ENCODE assay signal across 16 cellular contexts in the genomic region with DNA sequence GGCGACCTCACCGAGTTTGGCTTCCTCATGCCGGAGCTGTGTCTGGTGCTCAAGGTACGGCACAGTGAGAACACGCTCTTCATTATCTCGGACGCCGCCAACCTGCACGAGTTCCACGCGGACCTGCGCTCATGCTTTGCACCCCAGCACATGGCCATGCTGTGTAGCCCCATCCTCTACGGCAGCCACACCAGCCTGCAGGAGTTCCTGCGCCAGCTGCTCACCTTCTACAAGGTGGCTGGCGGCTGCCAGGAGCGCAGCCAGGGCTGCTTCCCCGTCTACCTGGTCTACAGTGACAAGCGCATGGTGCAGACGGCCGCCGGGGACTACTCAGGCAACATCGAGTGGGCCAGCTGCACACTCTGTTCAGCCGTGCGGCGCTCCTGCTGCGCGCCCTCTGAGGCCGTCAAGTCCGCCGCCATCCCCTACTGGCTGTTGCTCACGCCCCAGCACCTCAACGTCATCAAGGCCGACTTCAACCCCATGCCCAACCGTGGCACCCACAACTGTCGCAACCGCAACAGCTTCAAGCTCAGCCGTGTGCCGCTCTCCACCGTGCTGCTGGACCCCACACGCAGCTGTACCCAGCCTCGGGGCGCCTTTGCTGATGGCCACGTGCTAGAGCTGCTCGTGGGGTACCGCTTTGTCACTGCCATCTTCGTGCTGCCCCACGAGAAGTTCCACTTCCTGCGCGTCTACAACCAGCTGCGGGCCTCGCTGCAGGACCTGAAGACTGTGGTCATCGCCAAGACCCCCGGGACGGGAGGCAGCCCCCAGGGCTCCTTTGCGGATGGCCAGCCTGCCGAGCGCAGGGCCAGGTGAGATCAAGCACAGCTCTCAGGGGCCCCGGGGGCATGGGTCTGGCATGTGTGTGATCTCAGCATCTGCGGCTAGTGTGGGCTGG. TPM values are rescaled to one million over a fixed set of nuclear protein-coding genes. Genes with fewer than 3 reads are reported as not detected.
DNase-seq lines count a peak whose midpoint lies in the region; ATAC-seq and TF ChIP-seq lines count a peak whose summit lies in the region.
"Had no signal": no experiment of that assay in that cellular context is flagged by ENCODE, and none has a peak within 500 bp of the region (broad histone marks: within the 10 kb centered on the region; RNA-seq: fewer than 3 reads in every experiment).

No MANE protein-coding gene starts in this region.

- H2AFZ ChIP-seq in DND-41 (ENCODE audit: low read depth, low read length): no peak overlapping the region

- TF ChIP-seq POLR2A in erythroblast (IDR thresholded peaks at IDR 0.05; ENCODE audit: low read length): no peak

- peaks cover 47% of the 10 kb centered on the region for H3K36me3 Mint-ChIP-seq in endothelial cell (ENCODE audit: low read depth, unreplicated experiment)

- ATAC-seq in DND-41 (ENCODE audit: insufficient read depth, low read depth) (0 out of 3 replicates have a peak, but pooled peaks have one; percentile 7), HG03442 (IDR thresholded peaks at IDR 0.05; ENCODE audit: unreplicated experiment) (no peak)
- ATAC-seq: PC-3 had no signal

- peaks cover 46% of the 10 kb centered on the region for H3K4me1 Mint-ChIP-seq in endothelial cell (ENCODE audit: unreplicated experiment)
- H3K4me1 Mint-ChIP-seq: CD8-positive, alpha-beta memory T cell had no signal

- peaks cover 91% of the 10 kb centered on the region for H3K36me3 ChIP-seq in DND-41 (ENCODE audit: insufficient read depth, low read length)

- no peak for DNase-seq in DND-41
- no peak for DNase-seq in endothelial cell (ENCODE audit: low spot score)
- no peak for DNase-seq in erythroblast (lab: John Stamatoyannopoulos, UW)
- DNase-seq: CD8-positive, alpha-beta memory T cell; DMS79; H7; NCI-H1092; NCI-H2081 treated with DMSO at 0.1 percent for 48 hours; NCI-H510A; NCI-H774; PC-3 had no signal

- no peak overlapping the region for H3K4me3 ChIP-seq in DND-41 (ENCODE audit: low read depth in 1 of 2, low read length in 2 of 2)
- H3K4me3 ChIP-seq: BLaER1, SJSA1 had no signal

- no peak overlapping the region for H3K27ac ChIP-seq in DND-41 (ENCODE audit: low read length)
- H3K27ac ChIP-seq: SJSA1 had no signal

- no peak overlapping the region for H3K4me2 ChIP-seq in DND-41 (ENCODE audit: insufficient read depth, low read length)
- H3K4me2 ChIP-seq: BLaER1 had no signal

- H3K27ac Mint-ChIP-seq in endothelial cell (ENCODE audit: unreplicated experiment): peak overlapping the region; percentile 52

- H3K27me3 ChIP-seq in DND-41 (ENCODE audit: insufficient read depth, low read length, poor library complexity): no peaks in the 10 kb centered on the region
- H3K27me3 ChIP-seq: BLaER1, SJSA1 had no signal

- H3K4me1 ChIP-seq in DND-41 (ENCODE audit: insufficient read depth, low read length): no peaks in the 10 kb centered on the region

- peaks cover 21% of the 10 kb centered on the region for H3K27me3 Mint-ChIP-seq in endothelial cell (ENCODE audit: unreplicated experiment)
- H3K27me3 Mint-ChIP-seq: CD8-positive, alpha-beta memory T cell had no signal

- H3K9me3 ChIP-seq in DND-41 (ENCODE audit: insufficient read depth, low read length, severe bottlenecking): no peaks in the 10 kb centered on the region
- H3K9me3 ChIP-seq: BLaER1, SJSA1 had no signal

- TF ChIP-seq CTCF in DND-41 (IDR thresholded peaks at IDR 0.05; ENCODE audit: borderline replicate concordance, extremely low read depth, low read length, poor library complexity, severe bottlenecking) (no peak), endothelial cell (IDR thresholded peaks at IDR 0.05; ENCODE audit: unreplicated experiment) (no peak)

- H4K20me1 ChIP-seq in DND-41 (ENCODE audit: insufficient read depth, low read length): peaks cover 7% of the 10 kb centered on the region; the same call in 1 of the 2 replicates

- no peaks in the 10 kb centered on the region for H3K79me2 ChIP-seq in DND-41 (ENCODE audit: insufficient read depth, low read length)

- H3K9me3 Mint-ChIP-seq in endothelial cell (ENCODE audit: unreplicated experiment): no peaks in the 10 kb centered on the region
- H3K9me3 Mint-ChIP-seq: CD8-positive, alpha-beta memory T cell had no signal

- H3K9ac ChIP-seq in DND-41 (ENCODE audit: low read depth, low read length): no peak overlapping the region
- H3K9ac ChIP-seq: BLaER1 had no signal

- H3K4me3 Mint-ChIP-seq in endothelial cell (ENCODE audit: unreplicated experiment): peak overlapping the region; percentile 37
- H3K4me3 Mint-ChIP-seq: CD8-positive, alpha-beta memory T cell had no signal

RNA-seq across cellular contexts. Expression of gene STAB1, which starts 7.1 kb away (rescaled TPM):
- total RNA-seq in endothelial cell (ENCODE audit: unreplicated experiment): 866 TPM
- total RNA-seq: G401, MCF 10A, SJSA1 had no signal

RNA-seq across cellular contexts. Expression of gene NISCH, which starts 32.6 kb away (rescaled TPM):
- total RNA-seq in endothelial cell (ENCODE audit: unreplicated experiment): 261 TPM

RNA-seq across cellular contexts. Expression of gene TNNC1, which starts 34.2 kb away (rescaled TPM):
- 0.67 TPM for total RNA-seq in endothelial cell (ENCODE audit: unreplicated experiment)

RNA-seq across cellular contexts. Expression of gene SEMA3G, which starts 43.1 kb away (rescaled TPM):
- 175 TPM for total RNA-seq in endothelial cell (ENCODE audit: unreplicated experiment)

RNA-seq across cellular contexts. Expression of gene NT5DC2, which starts 45.6 kb away (rescaled TPM):
- total RNA-seq in endothelial cell (ENCODE audit: unreplicated experiment): 252 TPM
